ENCODE assay signal across 9 cellular contexts in the genomic region with DNA sequence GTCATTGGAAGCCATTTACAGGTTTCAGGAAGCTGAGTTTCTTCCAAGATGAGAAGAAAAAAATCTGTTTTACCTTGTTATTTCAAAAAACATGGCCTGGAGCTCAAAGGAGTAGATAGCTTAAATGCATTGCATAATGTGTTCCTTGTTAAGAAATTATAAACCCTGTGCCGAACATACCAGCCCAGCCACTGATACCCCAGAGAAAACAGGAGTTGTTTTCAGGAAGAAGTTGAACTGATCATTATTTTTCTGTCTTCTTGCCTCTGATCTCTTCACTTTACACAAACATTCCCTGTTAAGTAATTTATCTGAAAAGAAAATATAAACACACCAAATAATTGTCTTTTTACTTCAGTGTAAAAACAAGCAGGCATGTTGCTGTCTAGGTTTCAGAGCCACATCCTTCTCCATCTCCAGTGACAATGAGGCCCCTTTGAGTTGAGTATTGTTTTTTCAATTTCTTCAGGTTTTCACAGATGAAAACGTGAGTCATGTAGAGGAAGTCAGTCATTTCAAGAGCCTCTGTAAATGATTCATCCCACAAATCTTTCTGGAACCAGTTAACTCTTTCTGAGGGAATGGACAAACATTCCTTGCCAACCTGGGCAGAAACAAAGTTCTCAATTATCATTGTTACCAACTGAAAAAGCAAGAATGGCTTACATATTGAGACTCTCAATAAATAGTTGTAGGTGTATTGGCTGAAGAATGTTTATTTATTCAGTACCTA.
A peak's percentile ranks its signal among the peaks of the same experiment; 100 is the strongest.
DNase-seq lines count a peak whose midpoint lies in the region; ATAC-seq, FAIRE-seq and TF ChIP-seq lines count a peak whose summit lies in the region.
"Had no signal": no experiment of that assay in that cellular context is flagged by ENCODE, and none has a peak within 500 bp of the region (broad histone marks: within the 10 kb centered on the region; RNA-seq: fewer than 3 reads in every experiment).

No MANE protein-coding gene starts in this region.

- H3K9me3 ChIP-seq in testis, result no peaks in the 10 kb centered on the region
- peaks cover 0 to 23% (median 5%) of the 10 kb centered on the region in 8 donors for H3K9me3 ChIP-seq in spleen

- H3K9me3 Mint-ChIP-seq in activated CD4-positive, alpha-beta T cell treated with anti-CD3 and anti-CD28 coated beads for 36 hours (ENCODE audit: low read depth), result peaks cover 3% of the 10 kb centered on the region
- peaks cover 4% of the 10 kb centered on the region for H3K9me3 Mint-ChIP-seq in activated CD8-positive, alpha-beta T cell treated with anti-CD3 and anti-CD28 coated beads for 36 hours

- no peak overlapping the region for H3K27ac ChIP-seq in testis
- no peak overlapping the region for H3K27ac ChIP-seq in spleen

- no peak for DNase-seq in activated CD4-positive, alpha-beta T cell treated with anti-CD3 and anti-CD28 coated beads for 36 hours
- DNase-seq in activated CD4-positive, alpha-beta T cell treated with anti-CD3 and anti-CD28 coated beads, Interleukin-2, amount 50 U/mL, for 4 hours, result no peak
- DNase-seq in RCC 7860 (ENCODE audit: low spot score) (peak; percentile 93), foreskin fibroblast (peak; percentile 75 to 86), testis (no peak), spleen (no peak), NCI-H1694 (lab: John Stamatoyannopoulos, UW) (no peak)
- DNase-seq in activated CD8-positive, alpha-beta T cell treated with anti-CD3 and anti-CD28 coated beads for 36 hours, result no peak
- DNase-seq: activated CD8-positive, alpha-beta memory T cell treated with anti-CD3 and anti-CD28 coated beads, Interleukin-2, amount 50 U/mL, for 4 hours had no signal

- POLR2A ChIA-PET in activated CD4-positive, alpha-beta T cell treated with anti-CD3 and anti-CD28 coated beads for 36 hours (lab: Charles Lee), result no interaction called here
- POLR2A ChIA-PET in activated CD8-positive, alpha-beta T cell treated with anti-CD3 and anti-CD28 coated beads for 36 hours (lab: Charles Lee), result no interaction called here

- no peaks in the 10 kb centered on the region for H3K4me1 ChIP-seq in testis
- no peaks in the 10 kb centered on the region for H3K4me1 ChIP-seq in spleen

- FAIRE-seq in RCC 7860 (lab: Jason Lieb, UNC), result peak; percentile 99

- no peak overlapping the region for H3K27ac Mint-ChIP-seq in activated CD4-positive, alpha-beta T cell treated with anti-CD3 and anti-CD28 coated beads for 36 hours
- no peak overlapping the region for H3K27ac Mint-ChIP-seq in activated CD8-positive, alpha-beta T cell treated with anti-CD3 and anti-CD28 coated beads for 36 hours

- WGBS in testis, 2 donors, result 8 to 36% methylated on average over 2 of the region's 2 CpGs
- WGBS in spleen, 5 donors, result 0 to 25% (median 21%) methylated on average over 2 of the region's 2 CpGs

- TF ChIP-seq POLR2A in testis (IDR thresholded peaks at IDR 0.05), result no peak
- TF ChIP-seq POLR2A in spleen (IDR thresholded peaks at IDR 0.05), result no peak

- H3K27me3 Mint-ChIP-seq in activated CD4-positive, alpha-beta T cell treated with anti-CD3 and anti-CD28 coated beads for 36 hours, result peaks cover 1% of the 10 kb centered on the region
- H3K27me3 Mint-ChIP-seq in activated CD8-positive, alpha-beta T cell treated with anti-CD3 and anti-CD28 coated beads for 36 hours, result no peaks in the 10 kb centered on the region

- no peak for TF ChIP-seq CTCF in foreskin fibroblast (IDR thresholded peaks at IDR 0.05; ENCODE audit: low read depth, low read length)
- no peak for TF ChIP-seq CTCF in activated CD8-positive, alpha-beta T cell treated with anti-CD3 and anti-CD28 coated beads for 36 hours (IDR thresholded peaks at IDR 0.05)
- no peak for TF ChIP-seq CTCF in testis (IDR thresholded peaks at IDR 0.05)
- no peak for TF ChIP-seq CTCF in spleen (IDR thresholded peaks at IDR 0.05 in 8 of 11, conservative IDR thresholded peaks at IDR 0.05 in 3 of 11)

- no peaks in the 10 kb centered on the region for H3K36me3 ChIP-seq in testis (ENCODE audit: low read depth, missing control alignments)
- H3K36me3 ChIP-seq in spleen, result no peaks in the 10 kb centered on the region

- H3K36me3 Mint-ChIP-seq in activated CD4-positive, alpha-beta T cell treated with anti-CD3 and anti-CD28 coated beads for 36 hours (ENCODE audit: low read depth), result no peaks in the 10 kb centered on the region
- H3K36me3 Mint-ChIP-seq in activated CD8-positive, alpha-beta T cell treated with anti-CD3 and anti-CD28 coated beads for 36 hours (ENCODE audit: low read depth), result no peaks in the 10 kb centered on the region

- H3K4me1 Mint-ChIP-seq in activated CD4-positive, alpha-beta T cell treated with anti-CD3 and anti-CD28 coated beads for 36 hours, result peaks cover 6% of the 10 kb centered on the region
- H3K4me1 Mint-ChIP-seq in activated CD8-positive, alpha-beta T cell treated with anti-CD3 and anti-CD28 coated beads for 36 hours (ENCODE audit: low read depth), result no peaks in the 10 kb centered on the region

- peak; percentile 69 for ATAC-seq in activated CD4-positive, alpha-beta T cell treated with anti-CD3 and anti-CD28 coated beads for 36 hours
- no peak for ATAC-seq in activated CD8-positive, alpha-beta T cell treated with anti-CD3 and anti-CD28 coated beads for 36 hours

- H3K27me3 ChIP-seq in testis (no peaks in the 10 kb centered on the region), spleen (replicated peaks in 1 of 7) (no peaks in the 10 kb centered on the region)

- no peak overlapping the region for H3K4me3 ChIP-seq in foreskin fibroblast (ENCODE audit: low read depth in 1 of 2, low read length in 2 of 2)
- H3K4me3 ChIP-seq in testis, result no peak overlapping the region
- no peak overlapping the region for H3K4me3 ChIP-seq in spleen

- CTCF ChIA-PET in activated CD4-positive, alpha-beta T cell treated with anti-CD3 and anti-CD28 coated beads for 36 hours (lab: Charles Lee), result interaction anchor here (0.5 kb wide), 1 partner anchor 147 kb away, joined by 3 read pairs; no protein-coding TSS in a partner anchor
- CTCF ChIA-PET in activated CD8-positive, alpha-beta T cell treated with anti-CD3 and anti-CD28 coated beads for 36 hours (lab: Charles Lee), result no interaction called here

- H3K4me3 Mint-ChIP-seq in activated CD4-positive, alpha-beta T cell treated with anti-CD3 and anti-CD28 coated beads for 36 hours, result no peak overlapping the region
- H3K4me3 Mint-ChIP-seq in activated CD8-positive, alpha-beta T cell treated with anti-CD3 and anti-CD28 coated beads for 36 hours, result no peak overlapping the region

- intact Hi-C loops in activated CD4-positive, alpha-beta T cell treated with anti-CD3 and anti-CD28 coated beads for 36 hours (cut with DNase I, micrococcal nuclease), result no loop called here
- intact Hi-C loops in activated CD8-positive, alpha-beta T cell treated with anti-CD3 and anti-CD28 coated beads for 36 hours (cut with micrococcal nuclease), result no loop called here
- intact Hi-C loops in testis (cut with DNase I; ENCODE audit: low total_unique reads), result no loop called here
- intact Hi-C loops in spleen (cut with DNase I; ENCODE audit: low total_unique reads), result no loop called here

Comparison
In these comparisons a context has a peak if more than half of its experiments do, and no peak if none do; other contexts are left out.
1. DNase-seq: peak in RCC 7860 (single experiment) and foreskin fibroblast (2 of 2); none in activated CD4-positive, alpha-beta T cell treated with anti-CD3 and anti-CD28 coated beads for 36 hours (single experiment), activated CD4-positive, alpha-beta T cell treated with anti-CD3 and anti-CD28 coated beads, Interleukin-2, amount 50 U/mL, for 4 hours (0 of 2), activated CD8-positive, alpha-beta T cell treated with anti-CD3 and anti-CD28 coated beads for 36 hours (single experiment), testis (single experiment), spleen (single experiment) and NCI-H1694 (single experiment).